ENCODE assay signal across 1 cellular context in the genomic region with DNA sequence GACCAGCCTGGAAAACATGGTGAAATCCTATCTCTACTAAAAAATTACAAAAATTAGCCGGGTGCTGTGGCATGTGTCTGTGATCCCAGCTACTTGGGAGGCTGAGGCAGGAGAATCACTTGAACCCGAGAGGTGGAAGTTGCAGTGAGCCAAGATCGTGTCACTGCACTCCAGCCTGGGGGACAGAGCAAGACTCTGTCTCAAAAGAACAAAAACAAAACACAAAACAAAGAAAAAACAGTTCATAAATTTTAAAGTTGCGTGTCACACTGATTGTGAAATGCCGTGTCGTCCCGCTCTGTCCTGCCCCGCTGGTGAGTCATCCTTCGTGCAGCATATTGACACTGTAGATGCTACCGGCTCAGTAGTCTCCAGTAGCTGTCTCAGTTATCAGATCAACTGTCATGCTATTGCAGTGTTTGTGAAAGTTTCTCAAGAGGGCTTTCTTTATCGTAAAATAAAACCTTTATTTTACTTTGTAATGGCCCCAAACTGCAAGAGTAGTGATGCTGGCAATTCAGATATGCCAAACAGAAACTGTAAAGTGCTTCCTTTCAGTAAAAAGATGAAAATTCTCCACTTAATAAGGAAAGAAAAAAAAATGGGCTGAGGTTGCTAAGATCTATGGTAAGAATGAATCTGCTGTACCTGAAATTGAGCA.
TF ChIP-seq lines count a peak whose summit lies in the region.

No MANE protein-coding gene starts in this region.

TF ChIP-seq in HepG2, 621 proteins besides CTCF, POLR2A, EP300 and RAD21 (continued from another document and continues in another):
- no peak for TF ChIP-seq ZBTB4 (CRISPR knock-in tag; IDR thresholded peaks at IDR 0.05; ENCODE audit: borderline replicate concordance)
- no peak for TF ChIP-seq HCFC1 (IDR thresholded peaks at IDR 0.05; ENCODE audit: low read depth, low read length)
- TF ChIP-seq, protein P1, sequence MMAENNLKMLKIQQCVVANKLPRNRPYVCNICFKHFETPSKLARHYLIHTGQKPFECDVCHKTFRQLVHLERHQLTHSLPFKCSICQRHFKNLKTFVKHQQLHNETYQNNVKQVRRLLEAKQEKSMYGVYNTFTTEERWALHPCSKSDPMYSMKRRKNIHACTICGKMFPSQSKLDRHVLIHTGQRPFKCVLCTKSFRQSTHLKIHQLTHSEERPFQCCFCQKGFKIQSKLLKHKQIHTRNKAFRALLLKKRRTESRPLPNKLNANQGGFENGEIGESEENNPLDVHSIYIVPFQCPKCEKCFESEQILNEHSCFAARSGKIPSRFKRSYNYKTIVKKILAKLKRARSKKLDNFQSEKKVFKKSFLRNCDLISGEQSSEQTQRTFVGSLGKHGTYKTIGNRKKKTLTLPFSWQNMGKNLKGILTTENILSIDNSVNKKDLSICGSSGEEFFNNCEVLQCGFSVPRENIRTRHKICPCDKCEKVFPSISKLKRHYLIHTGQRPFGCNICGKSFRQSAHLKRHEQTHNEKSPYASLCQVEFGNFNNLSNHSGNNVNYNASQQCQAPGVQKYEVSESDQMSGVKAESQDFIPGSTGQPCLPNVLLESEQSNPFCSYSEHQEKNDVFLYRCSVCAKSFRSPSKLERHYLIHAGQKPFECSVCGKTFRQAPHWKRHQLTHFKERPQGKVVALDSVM (CRISPR knock-in tag; IDR thresholded peaks at IDR 0.05) = no peak
- peak; percentile 99 for TF ChIP-seq ZFP1 (CRISPR knock-in tag; IDR thresholded peaks at IDR 0.05)
- TF ChIP-seq ZNF205 (CRISPR knock-in tag; IDR thresholded peaks at IDR 0.05) = 0 out of 2 replicates have a peak, but pooled peaks have one; percentile 56
- no peak for TF ChIP-seq PRPF4 (IDR thresholded peaks at IDR 0.05; ENCODE audit: low read depth, low read length, poor library complexity, severe bottlenecking)
- no peak for TF ChIP-seq FOXP1 (IDR thresholded peaks at IDR 0.05)
- TF ChIP-seq FOXP1 (CRISPR knock-in tag; IDR thresholded peaks at IDR 0.05) = peak; percentile 48
- no peak for TF ChIP-seq ZNF556 (CRISPR knock-in tag; IDR thresholded peaks at IDR 0.05; ENCODE audit: borderline replicate concordance)
- no peak for TF ChIP-seq BORCS8-MEF2B (CRISPR knock-in tag; IDR thresholded peaks at IDR 0.05)
- TF ChIP-seq SMYD3 (CRISPR knock-in tag; IDR thresholded peaks at IDR 0.05) = no peak
- TF ChIP-seq ZNF646 (CRISPR knock-in tag; IDR thresholded peaks at IDR 0.05) = no peak
- TF ChIP-seq GFI1 (CRISPR knock-in tag; IDR thresholded peaks at IDR 0.05; ENCODE audit: borderline replicate concordance) = no peak
- TF ChIP-seq ZBTB20 (CRISPR knock-in tag; IDR thresholded peaks at IDR 0.05; ENCODE audit: borderline replicate concordance, low read depth) = no peak
- no peak for TF ChIP-seq HIVEP1 (CRISPR knock-in tag; IDR thresholded peaks at IDR 0.05)
- 0 out of 2 replicates have a peak, but pooled peaks have one; percentile 20 for TF ChIP-seq MEIS1 (CRISPR knock-in tag; IDR thresholded peaks at IDR 0.05; ENCODE audit: borderline replicate concordance)
- no peak for TF ChIP-seq ZNF484 (CRISPR knock-in tag; IDR thresholded peaks at IDR 0.05; ENCODE audit: borderline replicate concordance, low read depth)
- no peak for TF ChIP-seq ZSCAN20 (CRISPR knock-in tag; IDR thresholded peaks at IDR 0.05; ENCODE audit: borderline replicate concordance)
- TF ChIP-seq ZSCAN29 (CRISPR knock-in tag; conservative IDR thresholded peaks at IDR 0.05) = no peak
- TF ChIP-seq, protein P2, sequence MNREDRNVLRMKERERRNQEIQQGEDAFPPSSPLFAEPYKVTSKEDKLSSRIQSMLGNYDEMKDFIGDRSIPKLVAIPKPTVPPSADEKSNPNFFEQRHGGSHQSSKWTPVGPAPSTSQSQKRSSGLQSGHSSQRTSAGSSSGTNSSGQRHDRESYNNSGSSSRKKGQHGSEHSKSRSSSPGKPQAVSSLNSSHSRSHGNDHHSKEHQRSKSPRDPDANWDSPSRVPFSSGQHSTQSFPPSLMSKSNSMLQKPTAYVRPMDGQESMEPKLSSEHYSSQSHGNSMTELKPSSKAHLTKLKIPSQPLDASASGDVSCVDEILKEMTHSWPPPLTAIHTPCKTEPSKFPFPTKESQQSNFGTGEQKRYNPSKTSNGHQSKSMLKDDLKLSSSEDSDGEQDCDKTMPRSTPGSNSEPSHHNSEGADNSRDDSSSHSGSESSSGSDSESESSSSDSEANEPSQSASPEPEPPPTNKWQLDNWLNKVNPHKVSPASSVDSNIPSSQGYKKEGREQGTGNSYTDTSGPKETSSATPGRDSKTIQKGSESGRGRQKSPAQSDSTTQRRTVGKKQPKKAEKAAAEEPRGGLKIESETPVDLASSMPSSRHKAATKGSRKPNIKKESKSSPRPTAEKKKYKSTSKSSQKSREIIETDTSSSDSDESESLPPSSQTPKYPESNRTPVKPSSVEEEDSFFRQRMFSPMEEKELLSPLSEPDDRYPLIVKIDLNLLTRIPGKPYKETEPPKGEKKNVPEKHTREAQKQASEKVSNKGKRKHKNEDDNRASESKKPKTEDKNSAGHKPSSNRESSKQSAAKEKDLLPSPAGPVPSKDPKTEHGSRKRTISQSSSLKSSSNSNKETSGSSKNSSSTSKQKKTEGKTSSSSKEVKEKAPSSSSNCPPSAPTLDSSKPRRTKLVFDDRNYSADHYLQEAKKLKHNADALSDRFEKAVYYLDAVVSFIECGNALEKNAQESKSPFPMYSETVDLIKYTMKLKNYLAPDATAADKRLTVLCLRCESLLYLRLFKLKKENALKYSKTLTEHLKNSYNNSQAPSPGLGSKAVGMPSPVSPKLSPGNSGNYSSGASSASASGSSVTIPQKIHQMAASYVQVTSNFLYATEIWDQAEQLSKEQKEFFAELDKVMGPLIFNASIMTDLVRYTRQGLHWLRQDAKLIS (CRISPR knock-in tag; IDR thresholded peaks at IDR 0.05) = no peak
- TF ChIP-seq RBFOX2 (IDR thresholded peaks at IDR 0.05; ENCODE audit: low read depth, low read length) = no peak
- no peak for TF ChIP-seq SRSF9 (IDR thresholded peaks at IDR 0.05; ENCODE audit: borderline replicate concordance, insufficient read depth, low read depth, low read length, poor library complexity, severe bottlenecking)
- no peak for TF ChIP-seq ZNF33B (CRISPR knock-in tag; IDR thresholded peaks at IDR 0.05)
- TF ChIP-seq CBX5 (CRISPR knock-in tag; IDR thresholded peaks at IDR 0.05; ENCODE audit: borderline replicate concordance) = peak; percentile 69; the same call in 1 of the 2 replicates
- TF ChIP-seq ZNF569 (CRISPR knock-in tag; IDR thresholded peaks at IDR 0.05; ENCODE audit: borderline replicate concordance) = no peak
- TF ChIP-seq CREBL2 (CRISPR knock-in tag; IDR thresholded peaks at IDR 0.05; ENCODE audit: borderline replicate concordance) = no peak
- no peak for TF ChIP-seq RELA (CRISPR knock-in tag; IDR thresholded peaks at IDR 0.05)
- TF ChIP-seq, protein P3, sequence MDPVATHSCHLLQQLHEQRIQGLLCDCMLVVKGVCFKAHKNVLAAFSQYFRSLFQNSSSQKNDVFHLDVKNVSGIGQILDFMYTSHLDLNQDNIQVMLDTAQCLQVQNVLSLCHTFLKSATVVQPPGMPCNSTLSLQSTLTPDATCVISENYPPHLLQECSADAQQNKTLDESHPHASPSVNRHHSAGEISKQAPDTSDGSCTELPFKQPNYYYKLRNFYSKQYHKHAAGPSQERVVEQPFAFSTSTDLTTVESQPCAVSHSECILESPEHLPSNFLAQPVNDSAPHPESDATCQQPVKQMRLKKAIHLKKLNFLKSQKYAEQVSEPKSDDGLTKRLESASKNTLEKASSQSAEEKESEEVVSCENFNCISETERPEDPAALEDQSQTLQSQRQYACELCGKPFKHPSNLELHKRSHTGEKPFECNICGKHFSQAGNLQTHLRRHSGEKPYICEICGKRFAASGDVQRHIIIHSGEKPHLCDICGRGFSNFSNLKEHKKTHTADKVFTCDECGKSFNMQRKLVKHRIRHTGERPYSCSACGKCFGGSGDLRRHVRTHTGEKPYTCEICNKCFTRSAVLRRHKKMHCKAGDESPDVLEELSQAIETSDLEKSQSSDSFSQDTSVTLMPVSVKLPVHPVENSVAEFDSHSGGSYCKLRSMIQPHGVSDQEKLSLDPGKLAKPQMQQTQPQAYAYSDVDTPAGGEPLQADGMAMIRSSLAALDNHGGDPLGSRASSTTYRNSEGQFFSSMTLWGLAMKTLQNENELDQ (CRISPR knock-in tag; IDR thresholded peaks at IDR 0.05; ENCODE audit: borderline replicate concordance) = no peak
- TF ChIP-seq ARNTL (CRISPR knock-in tag; IDR thresholded peaks at IDR 0.05) = no peak
- 0 out of 2 replicates have a peak, but pooled peaks have one; percentile 59 for TF ChIP-seq IRF2 (CRISPR knock-in tag; IDR thresholded peaks at IDR 0.05)
- no peak for TF ChIP-seq NFE2 (CRISPR knock-in tag; IDR thresholded peaks at IDR 0.05)
- peak; percentile 35; the same call in 1 of the 2 replicates for TF ChIP-seq ZNF292 (CRISPR knock-in tag; IDR thresholded peaks at IDR 0.05; ENCODE audit: borderline replicate concordance, low read depth)
- TF ChIP-seq ZNF747 (CRISPR knock-in tag; IDR thresholded peaks at IDR 0.05; ENCODE audit: borderline replicate concordance) = no peak
- TF ChIP-seq KMT2A (CRISPR knock-in tag; IDR thresholded peaks at IDR 0.05) = no peak
- TF ChIP-seq NFIB (CRISPR knock-in tag; IDR thresholded peaks at IDR 0.05; ENCODE audit: borderline replicate concordance) = no peak
- no peak for TF ChIP-seq SNAPC2 (CRISPR knock-in tag; IDR thresholded peaks at IDR 0.05)
- peak; percentile 63; the same call in 1 of the 2 replicates for TF ChIP-seq CREM (IDR thresholded peaks at IDR 0.05)
- no peak for TF ChIP-seq CREM (CRISPR knock-in tag; IDR thresholded peaks at IDR 0.05)
- TF ChIP-seq ZNF572 (CRISPR knock-in tag; IDR thresholded peaks at IDR 0.05) = no peak
- TF ChIP-seq TAF15 (IDR thresholded peaks at IDR 0.05; ENCODE audit: low read depth, low read length, poor library complexity, severe bottlenecking) = no peak
- TF ChIP-seq TBP (CRISPR knock-in tag; IDR thresholded peaks at IDR 0.05) = no peak
- TF ChIP-seq ZNF331 (CRISPR knock-in tag; IDR thresholded peaks at IDR 0.05) = peak; percentile 72; the same call in 1 of the 2 replicates
- TF ChIP-seq DRAP1 (CRISPR knock-in tag; IDR thresholded peaks at IDR 0.05) = peak; percentile 32; the same call in 1 of the 2 replicates
- no peak for TF ChIP-seq CBX2 (IDR thresholded peaks at IDR 0.05; ENCODE audit: low read depth, low read length)
- no peak for TF ChIP-seq CBX2 (CRISPR knock-in tag; IDR thresholded peaks at IDR 0.05; ENCODE audit: low read depth)
